Comparison of ENCODE assay signal across 1 cellular context in the genomic region with DNA sequence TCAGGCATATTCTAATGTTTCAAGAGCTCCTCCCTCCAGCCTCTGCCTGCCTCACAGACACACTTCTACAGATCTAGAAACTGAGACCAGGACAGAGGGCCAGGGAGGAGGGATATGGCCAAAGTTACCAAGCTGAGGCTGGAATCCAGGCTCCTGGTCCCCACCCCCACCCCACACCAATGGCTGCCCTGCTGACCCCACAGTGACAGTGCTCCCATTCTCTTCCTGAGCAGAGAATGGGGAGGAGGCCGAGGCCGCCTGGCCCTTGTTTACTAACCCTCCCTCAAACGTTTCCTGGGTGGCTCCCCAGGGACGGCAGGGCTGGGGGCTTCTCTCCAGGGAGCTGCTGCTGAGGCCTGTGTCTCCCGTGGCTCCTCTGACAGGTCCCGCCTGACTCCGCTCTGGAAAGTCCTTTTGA.
TF ChIP-seq lines count a peak whose summit lies in the region.

No MANE protein-coding gene starts in this region.

TF ChIP-seq in HepG2, 621 proteins besides CTCF, POLR2A, EP300 and RAD21 (continued from another document and continues in another):
- TF ChIP-seq, protein P1, sequence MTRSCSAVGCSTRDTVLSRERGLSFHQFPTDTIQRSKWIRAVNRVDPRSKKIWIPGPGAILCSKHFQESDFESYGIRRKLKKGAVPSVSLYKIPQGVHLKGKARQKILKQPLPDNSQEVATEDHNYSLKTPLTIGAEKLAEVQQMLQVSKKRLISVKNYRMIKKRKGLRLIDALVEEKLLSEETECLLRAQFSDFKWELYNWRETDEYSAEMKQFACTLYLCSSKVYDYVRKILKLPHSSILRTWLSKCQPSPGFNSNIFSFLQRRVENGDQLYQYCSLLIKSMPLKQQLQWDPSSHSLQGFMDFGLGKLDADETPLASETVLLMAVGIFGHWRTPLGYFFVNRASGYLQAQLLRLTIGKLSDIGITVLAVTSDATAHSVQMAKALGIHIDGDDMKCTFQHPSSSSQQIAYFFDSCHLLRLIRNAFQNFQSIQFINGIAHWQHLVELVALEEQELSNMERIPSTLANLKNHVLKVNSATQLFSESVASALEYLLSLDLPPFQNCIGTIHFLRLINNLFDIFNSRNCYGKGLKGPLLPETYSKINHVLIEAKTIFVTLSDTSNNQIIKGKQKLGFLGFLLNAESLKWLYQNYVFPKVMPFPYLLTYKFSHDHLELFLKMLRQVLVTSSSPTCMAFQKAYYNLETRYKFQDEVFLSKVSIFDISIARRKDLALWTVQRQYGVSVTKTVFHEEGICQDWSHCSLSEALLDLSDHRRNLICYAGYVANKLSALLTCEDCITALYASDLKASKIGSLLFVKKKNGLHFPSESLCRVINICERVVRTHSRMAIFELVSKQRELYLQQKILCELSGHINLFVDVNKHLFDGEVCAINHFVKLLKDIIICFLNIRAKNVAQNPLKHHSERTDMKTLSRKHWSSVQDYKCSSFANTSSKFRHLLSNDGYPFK (CRISPR knock-in tag; IDR thresholded peaks at IDR 0.05; ENCODE audit: borderline replicate concordance), result 0 out of 2 replicates have a peak, but pooled peaks have one; percentile 23
- TF ChIP-seq FOXO1 (CRISPR knock-in tag; IDR thresholded peaks at IDR 0.05) (peak; percentile 81), KAT8 (CRISPR knock-in tag; IDR thresholded peaks at IDR 0.05) (peak; percentile 34; the same call in 1 of the 2 replicates), YY1 (IDR thresholded peaks at IDR 0.05; ENCODE audit: insufficient read depth, insufficient replicate concordance, low read depth, low read length) (peak; percentile 84), ZNF550 (CRISPR knock-in tag; IDR thresholded peaks at IDR 0.05; ENCODE audit: borderline replicate concordance) (0 out of 2 replicates have a peak, but pooled peaks have one; percentile 27), ZNF138 (CRISPR knock-in tag; IDR thresholded peaks at IDR 0.05; ENCODE audit: low read depth) (0 out of 2 replicates have a peak, but pooled peaks have one; percentile 44), GATAD2A (CRISPR knock-in tag; IDR thresholded peaks at IDR 0.05) (peak; percentile 40; the same call in 1 of the 2 replicates), KLF13 (CRISPR knock-in tag; IDR thresholded peaks at IDR 0.05) (no peak), ZNF263 (CRISPR knock-in tag; IDR thresholded peaks at IDR 0.05) (peak; percentile 99), FOXK1 (CRISPR knock-in tag; IDR thresholded peaks at IDR 0.05; ENCODE audit: borderline replicate concordance, low read depth) (peak; percentile 61; the same call in 1 of the 2 replicates), TBP (CRISPR knock-in tag; IDR thresholded peaks at IDR 0.05) (no peak), HES4 (CRISPR knock-in tag; IDR thresholded peaks at IDR 0.05; ENCODE audit: borderline replicate concordance) (no peak), SAP130 (CRISPR knock-in tag; IDR thresholded peaks at IDR 0.05; ENCODE audit: low read depth) (peak; percentile 63), SNAI1 (CRISPR knock-in tag; IDR thresholded peaks at IDR 0.05; ENCODE audit: borderline replicate concordance) (0 out of 2 replicates have a peak, but pooled peaks have one; percentile 18), RBFOX2 (IDR thresholded peaks at IDR 0.05; ENCODE audit: low read depth, low read length) (peak; percentile 66), ZNF746 (CRISPR knock-in tag; IDR thresholded peaks at IDR 0.05) (peak; percentile 91; the same call in 1 of the 2 replicates), PHF21A (CRISPR knock-in tag; IDR thresholded peaks at IDR 0.05) (0 out of 2 replicates have a peak, but pooled peaks have one; percentile 22), ZNF331 (CRISPR knock-in tag; IDR thresholded peaks at IDR 0.05) (peak; percentile 27; the same call in 1 of the 2 replicates), DMAP1 (CRISPR knock-in tag; IDR thresholded peaks at IDR 0.05) (peak; percentile 34; the same call in 1 of the 2 replicates), AGO2 (optimal IDR thresholded peaks at IDR 0.05; ENCODE audit: low read depth, low read length) (peak; percentile 60), FOXP1 (IDR thresholded peaks at IDR 0.05) (no peak), FOXP1 (CRISPR knock-in tag; IDR thresholded peaks at IDR 0.05) (peak; percentile 46; the same call in 1 of the 2 replicates), SP5 (CRISPR knock-in tag; IDR thresholded peaks at IDR 0.05; ENCODE audit: borderline replicate concordance, low read depth) (peak; percentile 72; the same call in 1 of the 2 replicates), NCOA2 (CRISPR knock-in tag; IDR thresholded peaks at IDR 0.05) (peak; percentile 54)
- TF ChIP-seq, protein P2, sequence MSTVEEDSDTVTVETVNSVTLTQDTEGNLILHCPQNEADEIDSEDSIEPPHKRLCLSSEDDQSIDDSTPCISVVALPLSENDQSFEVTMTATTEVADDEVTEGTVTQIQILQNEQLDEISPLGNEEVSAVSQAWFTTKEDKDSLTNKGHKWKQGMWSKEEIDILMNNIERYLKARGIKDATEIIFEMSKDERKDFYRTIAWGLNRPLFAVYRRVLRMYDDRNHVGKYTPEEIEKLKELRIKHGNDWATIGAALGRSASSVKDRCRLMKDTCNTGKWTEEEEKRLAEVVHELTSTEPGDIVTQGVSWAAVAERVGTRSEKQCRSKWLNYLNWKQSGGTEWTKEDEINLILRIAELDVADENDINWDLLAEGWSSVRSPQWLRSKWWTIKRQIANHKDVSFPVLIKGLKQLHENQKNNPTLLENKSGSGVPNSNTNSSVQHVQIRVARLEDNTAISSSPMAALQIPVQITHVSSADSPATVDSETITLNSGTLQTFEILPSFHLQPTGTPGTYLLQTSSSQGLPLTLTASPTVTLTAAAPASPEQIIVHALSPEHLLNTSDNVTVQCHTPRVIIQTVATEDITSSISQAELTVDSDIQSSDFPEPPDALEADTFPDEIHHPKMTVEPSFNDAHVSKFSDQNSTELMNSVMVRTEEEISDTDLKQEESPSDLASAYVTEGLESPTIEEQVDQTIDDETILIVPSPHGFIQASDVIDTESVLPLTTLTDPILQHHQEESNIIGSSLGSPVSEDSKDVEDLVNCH (CRISPR knock-in tag; IDR thresholded peaks at IDR 0.05), result 0 out of 2 replicates have a peak, but pooled peaks have one; percentile 20
- TF ChIP-seq, protein P3, sequence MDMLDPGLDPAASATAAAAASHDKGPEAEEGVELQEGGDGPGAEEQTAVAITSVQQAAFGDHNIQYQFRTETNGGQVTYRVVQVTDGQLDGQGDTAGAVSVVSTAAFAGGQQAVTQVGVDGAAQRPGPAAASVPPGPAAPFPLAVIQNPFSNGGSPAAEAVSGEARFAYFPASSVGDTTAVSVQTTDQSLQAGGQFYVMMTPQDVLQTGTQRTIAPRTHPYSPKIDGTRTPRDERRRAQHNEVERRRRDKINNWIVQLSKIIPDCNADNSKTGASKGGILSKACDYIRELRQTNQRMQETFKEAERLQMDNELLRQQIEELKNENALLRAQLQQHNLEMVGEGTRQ (IDR thresholded peaks at IDR 0.05; ENCODE audit: low read depth, low read length), result no peak
- TF ChIP-seq, protein P3 (CRISPR knock-in tag; IDR thresholded peaks at IDR 0.05; ENCODE audit: borderline replicate concordance), result no peak
- TF ChIP-seq, protein P4, sequence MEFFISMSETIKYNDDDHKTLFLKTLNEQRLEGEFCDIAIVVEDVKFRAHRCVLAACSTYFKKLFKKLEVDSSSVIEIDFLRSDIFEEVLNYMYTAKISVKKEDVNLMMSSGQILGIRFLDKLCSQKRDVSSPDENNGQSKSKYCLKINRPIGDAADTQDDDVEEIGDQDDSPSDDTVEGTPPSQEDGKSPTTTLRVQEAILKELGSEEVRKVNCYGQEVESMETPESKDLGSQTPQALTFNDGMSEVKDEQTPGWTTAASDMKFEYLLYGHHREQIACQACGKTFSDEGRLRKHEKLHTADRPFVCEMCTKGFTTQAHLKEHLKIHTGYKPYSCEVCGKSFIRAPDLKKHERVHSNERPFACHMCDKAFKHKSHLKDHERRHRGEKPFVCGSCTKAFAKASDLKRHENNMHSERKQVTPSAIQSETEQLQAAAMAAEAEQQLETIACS (CRISPR knock-in tag; IDR thresholded peaks at IDR 0.05), result no peak
- TF ChIP-seq, protein P5, sequence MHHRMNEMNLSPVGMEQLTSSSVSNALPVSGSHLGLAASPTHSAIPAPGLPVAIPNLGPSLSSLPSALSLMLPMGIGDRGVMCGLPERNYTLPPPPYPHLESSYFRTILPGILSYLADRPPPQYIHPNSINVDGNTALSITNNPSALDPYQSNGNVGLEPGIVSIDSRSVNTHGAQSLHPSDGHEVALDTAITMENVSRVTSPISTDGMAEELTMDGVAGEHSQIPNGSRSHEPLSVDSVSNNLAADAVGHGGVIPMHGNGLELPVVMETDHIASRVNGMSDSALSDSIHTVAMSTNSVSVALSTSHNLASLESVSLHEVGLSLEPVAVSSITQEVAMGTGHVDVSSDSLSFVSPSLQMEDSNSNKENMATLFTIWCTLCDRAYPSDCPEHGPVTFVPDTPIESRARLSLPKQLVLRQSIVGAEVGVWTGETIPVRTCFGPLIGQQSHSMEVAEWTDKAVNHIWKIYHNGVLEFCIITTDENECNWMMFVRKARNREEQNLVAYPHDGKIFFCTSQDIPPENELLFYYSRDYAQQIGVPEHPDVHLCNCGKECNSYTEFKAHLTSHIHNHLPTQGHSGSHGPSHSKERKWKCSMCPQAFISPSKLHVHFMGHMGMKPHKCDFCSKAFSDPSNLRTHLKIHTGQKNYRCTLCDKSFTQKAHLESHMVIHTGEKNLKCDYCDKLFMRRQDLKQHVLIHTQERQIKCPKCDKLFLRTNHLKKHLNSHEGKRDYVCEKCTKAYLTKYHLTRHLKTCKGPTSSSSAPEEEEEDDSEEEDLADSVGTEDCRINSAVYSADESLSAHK (CRISPR knock-in tag; IDR thresholded peaks at IDR 0.05; ENCODE audit: borderline replicate concordance), result no peak
- TF ChIP-seq, protein P6, sequence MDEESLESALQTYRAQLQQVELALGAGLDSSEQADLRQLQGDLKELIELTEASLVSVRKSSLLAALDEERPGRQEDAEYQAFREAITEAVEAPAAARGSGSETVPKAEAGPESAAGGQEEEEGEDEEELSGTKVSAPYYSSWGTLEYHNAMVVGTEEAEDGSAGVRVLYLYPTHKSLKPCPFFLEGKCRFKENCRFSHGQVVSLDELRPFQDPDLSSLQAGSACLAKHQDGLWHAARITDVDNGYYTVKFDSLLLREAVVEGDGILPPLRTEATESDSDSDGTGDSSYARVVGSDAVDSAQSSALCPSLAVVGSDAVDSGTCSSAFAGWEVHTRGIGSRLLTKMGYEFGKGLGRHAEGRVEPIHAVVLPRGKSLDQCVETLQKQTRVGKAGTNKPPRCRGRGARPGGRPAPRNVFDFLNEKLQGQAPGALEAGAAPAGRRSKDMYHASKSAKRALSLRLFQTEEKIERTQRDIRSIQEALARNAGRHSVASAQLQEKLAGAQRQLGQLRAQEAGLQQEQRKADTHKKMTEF (CRISPR knock-in tag; IDR thresholded peaks at IDR 0.05), result peak; percentile 45; the same call in 1 of the 2 replicates
- TF ChIP-seq, protein P7, sequence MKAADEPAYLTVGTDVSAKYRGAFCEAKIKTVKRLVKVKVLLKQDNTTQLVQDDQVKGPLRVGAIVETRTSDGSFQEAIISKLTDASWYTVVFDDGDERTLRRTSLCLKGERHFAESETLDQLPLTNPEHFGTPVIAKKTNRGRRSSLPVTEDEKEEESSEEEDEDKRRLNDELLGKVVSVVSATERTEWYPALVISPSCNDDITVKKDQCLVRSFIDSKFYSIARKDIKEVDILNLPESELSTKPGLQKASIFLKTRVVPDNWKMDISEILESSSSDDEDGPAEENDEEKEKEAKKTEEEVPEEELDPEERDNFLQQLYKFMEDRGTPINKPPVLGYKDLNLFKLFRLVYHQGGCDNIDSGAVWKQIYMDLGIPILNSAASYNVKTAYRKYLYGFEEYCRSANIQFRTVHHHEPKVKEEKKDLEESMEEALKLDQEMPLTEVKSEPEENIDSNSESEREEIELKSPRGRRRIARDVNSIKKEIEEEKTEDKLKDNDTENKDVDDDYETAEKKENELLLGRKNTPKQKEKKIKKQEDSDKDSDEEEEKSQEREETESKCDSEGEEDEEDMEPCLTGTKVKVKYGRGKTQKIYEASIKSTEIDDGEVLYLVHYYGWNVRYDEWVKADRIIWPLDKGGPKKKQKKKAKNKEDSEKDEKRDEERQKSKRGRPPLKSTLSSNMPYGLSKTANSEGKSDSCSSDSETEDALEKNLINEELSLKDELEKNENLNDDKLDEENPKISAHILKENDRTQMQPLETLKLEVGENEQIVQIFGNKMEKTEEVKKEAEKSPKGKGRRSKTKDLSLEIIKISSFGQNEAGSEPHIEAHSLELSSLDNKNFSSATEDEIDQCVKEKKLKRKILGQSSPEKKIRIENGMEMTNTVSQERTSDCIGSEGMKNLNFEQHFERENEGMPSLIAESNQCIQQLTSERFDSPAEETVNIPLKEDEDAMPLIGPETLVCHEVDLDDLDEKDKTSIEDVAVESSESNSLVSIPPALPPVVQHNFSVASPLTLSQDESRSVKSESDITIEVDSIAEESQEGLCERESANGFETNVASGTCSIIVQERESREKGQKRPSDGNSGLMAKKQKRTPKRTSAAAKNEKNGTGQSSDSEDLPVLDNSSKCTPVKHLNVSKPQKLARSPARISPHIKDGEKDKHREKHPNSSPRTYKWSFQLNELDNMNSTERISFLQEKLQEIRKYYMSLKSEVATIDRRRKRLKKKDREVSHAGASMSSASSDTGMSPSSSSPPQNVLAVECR (CRISPR knock-in tag; IDR thresholded peaks at IDR 0.05; ENCODE audit: borderline replicate concordance), result peak; percentile 43; the same call in 1 of the 2 replicates
- TF ChIP-seq, protein P8, sequence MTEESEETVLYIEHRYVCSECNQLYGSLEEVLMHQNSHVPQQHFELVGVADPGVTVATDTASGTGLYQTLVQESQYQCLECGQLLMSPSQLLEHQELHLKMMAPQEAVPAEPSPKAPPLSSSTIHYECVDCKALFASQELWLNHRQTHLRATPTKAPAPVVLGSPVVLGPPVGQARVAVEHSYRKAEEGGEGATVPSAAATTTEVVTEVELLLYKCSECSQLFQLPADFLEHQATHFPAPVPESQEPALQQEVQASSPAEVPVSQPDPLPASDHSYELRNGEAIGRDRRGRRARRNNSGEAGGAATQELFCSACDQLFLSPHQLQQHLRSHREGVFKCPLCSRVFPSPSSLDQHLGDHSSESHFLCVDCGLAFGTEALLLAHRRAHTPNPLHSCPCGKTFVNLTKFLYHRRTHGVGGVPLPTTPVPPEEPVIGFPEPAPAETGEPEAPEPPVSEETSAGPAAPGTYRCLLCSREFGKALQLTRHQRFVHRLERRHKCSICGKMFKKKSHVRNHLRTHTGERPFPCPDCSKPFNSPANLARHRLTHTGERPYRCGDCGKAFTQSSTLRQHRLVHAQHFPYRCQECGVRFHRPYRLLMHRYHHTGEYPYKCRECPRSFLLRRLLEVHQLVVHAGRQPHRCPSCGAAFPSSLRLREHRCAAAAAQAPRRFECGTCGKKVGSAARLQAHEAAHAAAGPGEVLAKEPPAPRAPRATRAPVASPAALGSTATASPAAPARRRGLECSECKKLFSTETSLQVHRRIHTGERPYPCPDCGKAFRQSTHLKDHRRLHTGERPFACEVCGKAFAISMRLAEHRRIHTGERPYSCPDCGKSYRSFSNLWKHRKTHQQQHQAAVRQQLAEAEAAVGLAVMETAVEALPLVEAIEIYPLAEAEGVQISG (CRISPR knock-in tag; IDR thresholded peaks at IDR 0.05), result 0 out of 2 replicates have a peak, but pooled peaks have one; percentile 13
